Comparison of ENCODE assay signal across 10 cellular contexts in the genomic region with DNA sequence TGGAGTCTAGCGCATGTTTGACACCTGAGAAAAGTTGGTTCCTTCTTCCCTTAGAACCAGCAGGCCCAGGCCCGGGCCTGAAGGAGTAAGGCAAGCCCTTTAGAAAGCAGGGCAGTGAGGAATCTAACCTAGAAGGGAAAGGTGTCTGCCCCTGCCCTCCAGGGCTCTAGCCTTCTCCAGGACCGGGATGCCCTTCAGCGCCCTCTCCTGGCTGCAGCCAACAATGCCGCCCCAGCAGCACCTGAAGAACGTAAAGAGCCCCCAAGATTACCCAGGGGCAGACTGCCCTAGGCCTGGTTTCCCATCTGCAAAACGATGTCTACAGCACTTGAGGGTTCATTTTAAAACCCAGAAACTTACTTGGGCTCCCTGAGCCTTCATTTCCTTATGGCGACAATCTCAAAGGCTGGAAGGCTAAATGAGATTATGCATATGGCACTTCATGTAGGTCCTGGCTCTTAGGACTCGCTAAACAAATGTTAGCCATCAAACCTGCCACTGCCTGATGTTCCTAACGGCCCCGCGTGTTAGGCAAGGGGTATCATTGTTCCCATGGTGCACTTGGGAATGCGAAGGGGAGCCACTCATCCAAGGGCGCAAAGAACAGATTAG.
DNase-seq lines count a peak whose midpoint lies in the region; TF ChIP-seq lines count a peak whose summit lies in the region.
"Had no signal": no experiment of that assay in that cellular context is flagged by ENCODE, and none has a peak within 500 bp of the region (broad histone marks: within the 10 kb centered on the region; RNA-seq: fewer than 3 reads in every experiment).

No MANE protein-coding gene starts in this region.

- H3K4me1 ChIP-seq in vagina, result no peaks in the 10 kb centered on the region

- peak; percentile 14 for DNase-seq in stimulated activated CD4-positive, alpha-beta T cell treated with anti-CD3 and anti-CD28 coated beads, Interleukin-15, amount 100 ng/mL, for 24 hours
- no peak for DNase-seq in stimulated activated CD4-positive, alpha-beta T cell treated with anti-CD3 and anti-CD28 coated beads, Interleukin-4, amount 100 ng/mL, for 4 hours
- no peak for DNase-seq in LNCaP clone FGC (ENCODE audit: low read depth)
- DNase-seq in cerebellum (ENCODE audit: low spot score), result peak; percentile 52
- DNase-seq in type B pancreatic cell (ENCODE audit: extremely low spot score, unreplicated experiment), result no peak
- no peak for DNase-seq in GDM1 (lab: John Stamatoyannopoulos, UW)
- DNase-seq in COR-L47 (lab: John Stamatoyannopoulos, UW), result no peak
- DNase-seq in vagina (ENCODE audit: extremely low spot score in 2 of 2), result no peak
- DNase-seq: anterior cingulate cortex had no signal

- no peaks in the 10 kb centered on the region for H3K27me3 ChIP-seq in vagina

- H3K36me3 ChIP-seq in vagina, result no peaks in the 10 kb centered on the region

- no peak overlapping the region for H3K27ac ChIP-seq in vagina

- no peak overlapping the region for H3K27ac Mint-ChIP-seq in type B pancreatic cell
- H3K27ac Mint-ChIP-seq: stimulated activated effector memory CD8-positive, alpha-beta T cell treated with anti-CD3 and anti-CD28 coated beads, Interleukin-12 subunit alpha, Interleukin-12 subunit beta, amount 100 ng/mL, for 72 hours had no signal

- H3K9me3 Mint-ChIP-seq in type B pancreatic cell, result no peaks in the 10 kb centered on the region

- H3K4me3 Mint-ChIP-seq in type B pancreatic cell, result no peak overlapping the region
- H3K4me3 Mint-ChIP-seq: stimulated activated effector memory CD8-positive, alpha-beta T cell treated with anti-CD3 and anti-CD28 coated beads, Interleukin-12 subunit alpha, Interleukin-12 subunit beta, amount 100 ng/mL, for 72 hours had no signal

- no peak overlapping the region for H3K4me3 ChIP-seq in LNCaP clone FGC (ENCODE audit: low read depth, low read length)
- H3K4me3 ChIP-seq in vagina, result no peak overlapping the region

- no peaks in the 10 kb centered on the region for H3K4me1 Mint-ChIP-seq in type B pancreatic cell (ENCODE audit: unreplicated experiment)
- H3K4me1 Mint-ChIP-seq: stimulated activated effector memory CD8-positive, alpha-beta T cell treated with anti-CD3 and anti-CD28 coated beads, Interleukin-12 subunit alpha, Interleukin-12 subunit beta, amount 100 ng/mL, for 72 hours had no signal

- no peak for TF ChIP-seq POLR2A in vagina (IDR thresholded peaks at IDR 0.05)

- TF ChIP-seq CTCF in LNCaP clone FGC (IDR thresholded peaks at IDR 0.05; ENCODE audit: control insufficient read depth, extremely low read depth, insufficient read depth) (peak; percentile 27; the same call in 1 of the 2 replicates), type B pancreatic cell (conservative IDR thresholded peaks at IDR 0.05) (peak; percentile 68), vagina (IDR thresholded peaks at IDR 0.05) (no peak)

- no peaks in the 10 kb centered on the region for H3K9me3 ChIP-seq in vagina

- intact Hi-C loops in vagina (cut with DNase I), result no loop called here

- no peaks in the 10 kb centered on the region for H3K36me3 Mint-ChIP-seq in type B pancreatic cell
- H3K36me3 Mint-ChIP-seq: stimulated activated effector memory CD8-positive, alpha-beta T cell treated with anti-CD3 and anti-CD28 coated beads, Interleukin-12 subunit alpha, Interleukin-12 subunit beta, amount 100 ng/mL, for 72 hours had no signal

- peaks cover 39% of the 10 kb centered on the region for H3K27me3 Mint-ChIP-seq in type B pancreatic cell

Comparison
In these comparisons a context has a peak if more than half of its experiments do, and no peak if none do; other contexts are left out.
1. DNase-seq: peak in stimulated activated CD4-positive, alpha-beta T cell treated with anti-CD3 and anti-CD28 coated beads, Interleukin-15, amount 100 ng/mL, for 24 hours (single experiment) and cerebellum (single experiment); none in stimulated activated CD4-positive, alpha-beta T cell treated with anti-CD3 and anti-CD28 coated beads, Interleukin-4, amount 100 ng/mL, for 4 hours (0 of 2), LNCaP clone FGC (single experiment), type B pancreatic cell (single experiment), GDM1 (single experiment), COR-L47 (single experiment) and vagina (0 of 2).
2. CTCF ChIP-seq: peak in LNCaP clone FGC (single experiment) and type B pancreatic cell (single experiment); none in vagina (0 of 3).